In genomic region chr2:238226698-238227586, GRCh38 we compare ENCODE assay signal across 1 cellular context.
TF ChIP-seq lines count a peak whose summit lies in the region.

No MANE protein-coding gene starts in this region.

TF ChIP-seq in HepG2, 621 proteins besides CTCF, POLR2A, EP300 and RAD21:
- no peak for TF ChIP-seq ZNF451 (CRISPR knock-in tag; IDR thresholded peaks at IDR 0.05)
- TF ChIP-seq PRDM10 (CRISPR knock-in tag; IDR thresholded peaks at IDR 0.05; ENCODE audit: low read depth): no peak
- no peak for TF ChIP-seq RBFOX2 (IDR thresholded peaks at IDR 0.05; ENCODE audit: low read depth, low read length)
- no peak for TF ChIP-seq RFX3 (CRISPR knock-in tag; IDR thresholded peaks at IDR 0.05)
- peak; percentile 31 for TF ChIP-seq ZFP36 (IDR thresholded peaks at IDR 0.05; ENCODE audit: borderline replicate concordance, low read depth, low read length, partially characterized antibody)
- TF ChIP-seq HES4 (CRISPR knock-in tag; IDR thresholded peaks at IDR 0.05; ENCODE audit: borderline replicate concordance): 0 out of 2 replicates have a peak, but pooled peaks have one; percentile 24
- TF ChIP-seq KDM1A (CRISPR knock-in tag; IDR thresholded peaks at IDR 0.05): no peak
- TF ChIP-seq PBX3 (CRISPR knock-in tag; IDR thresholded peaks at IDR 0.05; ENCODE audit: borderline replicate concordance): no peak
